In the genomic region with DNA sequence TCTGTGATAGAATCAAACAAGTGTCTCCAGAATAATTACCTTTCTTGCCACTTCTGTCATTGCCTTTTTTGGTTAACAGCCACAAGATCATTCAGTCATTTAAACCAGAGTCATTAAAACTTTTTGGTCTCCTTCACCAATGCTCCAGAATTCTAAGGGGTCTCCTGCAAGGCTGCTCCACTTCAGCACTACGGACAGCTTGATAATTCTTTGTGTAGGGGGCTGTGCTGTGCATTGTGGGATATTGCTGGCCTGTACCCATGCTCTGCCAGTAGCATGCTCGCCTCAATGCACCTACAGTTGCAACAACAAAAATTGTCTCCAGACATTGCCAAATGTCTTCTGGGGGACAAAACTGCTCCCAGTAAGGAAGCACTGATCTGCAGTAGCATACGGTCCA, we compare ENCODE assay signal across 1 cellular context.
A peak's percentile ranks its signal among the peaks of the same experiment; 100 is the strongest.
TF ChIP-seq lines count a peak whose summit lies in the region.

No MANE protein-coding gene starts in this region.

TF ChIP-seq in SK-N-SH, 30 proteins besides CTCF, POLR2A, EP300 and RAD21:
- TF ChIP-seq, protein P1, sequence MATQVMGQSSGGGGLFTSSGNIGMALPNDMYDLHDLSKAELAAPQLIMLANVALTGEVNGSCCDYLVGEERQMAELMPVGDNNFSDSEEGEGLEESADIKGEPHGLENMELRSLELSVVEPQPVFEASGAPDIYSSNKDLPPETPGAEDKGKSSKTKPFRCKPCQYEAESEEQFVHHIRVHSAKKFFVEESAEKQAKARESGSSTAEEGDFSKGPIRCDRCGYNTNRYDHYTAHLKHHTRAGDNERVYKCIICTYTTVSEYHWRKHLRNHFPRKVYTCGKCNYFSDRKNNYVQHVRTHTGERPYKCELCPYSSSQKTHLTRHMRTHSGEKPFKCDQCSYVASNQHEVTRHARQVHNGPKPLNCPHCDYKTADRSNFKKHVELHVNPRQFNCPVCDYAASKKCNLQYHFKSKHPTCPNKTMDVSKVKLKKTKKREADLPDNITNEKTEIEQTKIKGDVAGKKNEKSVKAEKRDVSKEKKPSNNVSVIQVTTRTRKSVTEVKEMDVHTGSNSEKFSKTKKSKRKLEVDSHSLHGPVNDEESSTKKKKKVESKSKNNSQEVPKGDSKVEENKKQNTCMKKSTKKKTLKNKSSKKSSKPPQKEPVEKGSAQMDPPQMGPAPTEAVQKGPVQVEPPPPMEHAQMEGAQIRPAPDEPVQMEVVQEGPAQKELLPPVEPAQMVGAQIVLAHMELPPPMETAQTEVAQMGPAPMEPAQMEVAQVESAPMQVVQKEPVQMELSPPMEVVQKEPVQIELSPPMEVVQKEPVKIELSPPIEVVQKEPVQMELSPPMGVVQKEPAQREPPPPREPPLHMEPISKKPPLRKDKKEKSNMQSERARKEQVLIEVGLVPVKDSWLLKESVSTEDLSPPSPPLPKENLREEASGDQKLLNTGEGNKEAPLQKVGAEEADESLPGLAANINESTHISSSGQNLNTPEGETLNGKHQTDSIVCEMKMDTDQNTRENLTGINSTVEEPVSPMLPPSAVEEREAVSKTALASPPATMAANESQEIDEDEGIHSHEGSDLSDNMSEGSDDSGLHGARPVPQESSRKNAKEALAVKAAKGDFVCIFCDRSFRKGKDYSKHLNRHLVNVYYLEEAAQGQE (IDR thresholded peaks at IDR 0.05; ENCODE audit: low read depth, low read length), result peak; percentile 52; the same call in 1 of the 2 replicates
- TF ChIP-seq, protein P2, sequence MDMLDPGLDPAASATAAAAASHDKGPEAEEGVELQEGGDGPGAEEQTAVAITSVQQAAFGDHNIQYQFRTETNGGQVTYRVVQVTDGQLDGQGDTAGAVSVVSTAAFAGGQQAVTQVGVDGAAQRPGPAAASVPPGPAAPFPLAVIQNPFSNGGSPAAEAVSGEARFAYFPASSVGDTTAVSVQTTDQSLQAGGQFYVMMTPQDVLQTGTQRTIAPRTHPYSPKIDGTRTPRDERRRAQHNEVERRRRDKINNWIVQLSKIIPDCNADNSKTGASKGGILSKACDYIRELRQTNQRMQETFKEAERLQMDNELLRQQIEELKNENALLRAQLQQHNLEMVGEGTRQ (IDR thresholded peaks at IDR 0.05; ENCODE audit: borderline replicate concordance, low read depth, low read length), result no peak
